Comparison of ENCODE assay signal across 8 cellular contexts in genomic region chr3:159586587-159587202, GRCh38.
DNase-seq lines count a peak whose midpoint lies in the region; FAIRE-seq and TF ChIP-seq lines count a peak whose summit lies in the region.

No MANE protein-coding gene starts in this region.

- peak; percentile 73 for TF ChIP-seq CTCF in HFF-Myc (IDR thresholded peaks at IDR 0.05; ENCODE audit: low read depth, low read length, missing control alignments)

- peak; percentile 27 for DNase-seq in AG08396 (ENCODE audit: low spot score)
- peak; percentile 30 for DNase-seq in HFF-Myc (ENCODE audit: extremely low read depth, low read depth)
- peak; percentile 68 for DNase-seq in SK-N-DZ (ENCODE audit: low spot score)
- DNase-seq in iPS DF 19.7 (ENCODE audit: low read depth, low spot score): peak; percentile 38
- no peak for DNase-seq in UCSD-AML1 (lab: John Stamatoyannopoulos, UW; ENCODE audit: unreplicated experiment)
- no peak for DNase-seq in AML-193 (lab: John Stamatoyannopoulos, UW)
- DNase-seq in GM19239 (ENCODE audit: insufficient read length, low spot score): no peak
- no peak for DNase-seq in activated effector memory CD4-positive, alpha-beta T cell treated with Interleukin-2 at 50 U/mL for 16 hours

- H3K4me3 ChIP-seq in HFF-Myc (replicated peaks; ENCODE audit: low read depth, low read length): no peak overlapping the region

- FAIRE-seq in GM19239 (lab: Jason Lieb, UNC): no peak

Comparison
In these comparisons a context has a peak if more than half of its experiments do, and no peak if none do; other contexts are left out.
1. DNase-seq: peak in AG08396 (single experiment), HFF-Myc (single experiment), SK-N-DZ (single experiment) and iPS DF 19.7 (single experiment); none in UCSD-AML1 (single experiment), AML-193 (0 of 2), GM19239 (single experiment) and activated effector memory CD4-positive, alpha-beta T cell treated with Interleukin-2 at 50 U/mL for 16 hours (single experiment).